ENCODE assay signal across 9 cellular contexts in genomic region chr12:7460375-7461259, GRCh38. TPM values are rescaled to one million over a fixed set of nuclear protein-coding genes. Genes with fewer than 3 reads are reported as not detected.
DNase-seq lines count a peak whose midpoint lies in the region; ATAC-seq and TF ChIP-seq lines count a peak whose summit lies in the region.
"Had no signal": no experiment of that assay in that cellular context is flagged by ENCODE, and none has a peak within 500 bp of the region (broad histone marks: within the 10 kb centered on the region; RNA-seq: fewer than 3 reads in every experiment).

No MANE protein-coding gene starts in this region.

- DNase-seq in Calu3, result peak; percentile 66
- DNase-seq in H9, result peak; percentile 76
- peak; percentile 2 for DNase-seq in NCI-H345 treated with DMSO at 0.1 percent for 48 hours (lab: John Stamatoyannopoulos, UW; ENCODE audit: unreplicated experiment)
- peak; percentile 9 to 19 for DNase-seq in activated CD8-positive, alpha-beta memory T cell treated with anti-CD3 and anti-CD28 coated beads for 1 hour (ENCODE audit: extremely low read depth in 1 of 2, low read depth in 1 of 2)
- peak; percentile 56 to 78 for DNase-seq in erythroblast (lab: John Stamatoyannopoulos, UW)
- DNase-seq in naive B cell, result peak; percentile 6
- DNase-seq in superior temporal gyrus (ENCODE audit: extremely low spot score), result peak; percentile 56

- no TSS peak for BruUV-seq in Calu3 (replicated peaks; lab: Mats Ljungman, UMichigan)

- no peaks in the 10 kb centered on the region for H3K9me3 ChIP-seq in H9 (ENCODE audit: control insufficient read depth, low read depth, low read length)

- no peak for TF ChIP-seq POLR2A in erythroblast (IDR thresholded peaks at IDR 0.05; ENCODE audit: low read length)

- H3K4me3 Mint-ChIP-seq in Calu3 (ENCODE audit: low read depth, unreplicated experiment), result no peak overlapping the region
- H3K4me3 Mint-ChIP-seq in H9, result no peak overlapping the region
- no peak overlapping the region for H3K4me3 Mint-ChIP-seq in naive B cell

- no CpG with 5 or more reads among the region's 7 CpGs for WGBS in H9 (ENCODE audit: extremely low coverage, insufficient read length, low lambda C conversion rate)

- TF ChIP-seq CTCF in Calu3 (IDR thresholded peaks at IDR 0.05; ENCODE audit: unreplicated experiment), result peak; percentile 88
- peak; percentile 97 for TF ChIP-seq CTCF in H9 (conservative IDR thresholded peaks at IDR 0.05)

- no peaks in the 10 kb centered on the region for H3K23me2 ChIP-seq in H9 (ENCODE audit: insufficient read length, low read depth, low read length, poor library complexity, severe bottlenecking)

- H3K4me2 ChIP-seq in H9 (ENCODE audit: insufficient read depth, insufficient read length, low read length), result no peak overlapping the region

- no peaks in the 10 kb centered on the region for H3K36me3 Mint-ChIP-seq in Calu3 (ENCODE audit: insufficient read depth, unreplicated experiment)
- no peaks in the 10 kb centered on the region for H3K36me3 Mint-ChIP-seq in H9 (ENCODE audit: insufficient read depth in 1 of 3, low read depth in 3 of 3)
- no peaks in the 10 kb centered on the region for H3K36me3 Mint-ChIP-seq in naive B cell

- no peak overlapping the region for H2BK15ac ChIP-seq in H9 (ENCODE audit: low read depth, low read length)

- H3K27me3 Mint-ChIP-seq in Calu3 (ENCODE audit: unreplicated experiment) (no peaks in the 10 kb centered on the region), H9 (ENCODE audit: low read depth) (no peaks in the 10 kb centered on the region), naive B cell (peaks cover 2 to 15% (median 13%) of the 10 kb centered on the region in 3 donors)

- no peak overlapping the region for H4K91ac ChIP-seq in H9 (ENCODE audit: insufficient read length, low read depth, low read length)

- no peak overlapping the region for H2BK5ac ChIP-seq in H9 (ENCODE audit: insufficient read length, low read length)

- no peak overlapping the region for H3K27ac ChIP-seq in H9 (ENCODE audit: insufficient read length, low read depth, low read length)

- H4K20me1 ChIP-seq in H9 (ENCODE audit: control insufficient read depth, insufficient read depth, insufficient read length), result no peaks in the 10 kb centered on the region

- H3K4ac ChIP-seq in H9 (ENCODE audit: low read depth, low read length), result no peak overlapping the region

- H2AK5ac ChIP-seq in H9 (ENCODE audit: insufficient read length, low read length), result no peak overlapping the region

- no peak overlapping the region for H3K9ac ChIP-seq in H9 (ENCODE audit: extremely low read depth, insufficient read length, low read length)

- H3K27ac Mint-ChIP-seq in Calu3 (ENCODE audit: unreplicated experiment) (no peak overlapping the region), H9 (0 out of 7 replicates have a peak overlapping the region, but pooled peaks of 1 of the 3 experiments have one; percentile 87), naive B cell (no peak overlapping the region)

- no peaks in the 10 kb centered on the region for H3K27me3 ChIP-seq in H9 (ENCODE audit: insufficient read depth, low read length)

- no peak overlapping the region for H2BK12ac ChIP-seq in H9 (ENCODE audit: insufficient read length, low read depth, low read length)

- no peaks in the 10 kb centered on the region for H3K79me2 ChIP-seq in H9 (ENCODE audit: insufficient read depth, low read length)

- H2AFZ ChIP-seq in H9 (ENCODE audit: low read length), result no peak overlapping the region

- H3K18ac ChIP-seq in H9 (ENCODE audit: insufficient read length, low read depth, low read length), result no peak overlapping the region

- no peak overlapping the region for H3K14ac ChIP-seq in H9 (ENCODE audit: insufficient read depth, low read length)

- no peak overlapping the region for H3T11ph ChIP-seq in H9 (ENCODE audit: low read length)

- H2BK120ac ChIP-seq in H9 (ENCODE audit: low read depth, low read length, poor library complexity, severe bottlenecking), result no peak overlapping the region

- no peaks in the 10 kb centered on the region for H3K4me1 Mint-ChIP-seq in Calu3 (ENCODE audit: low read depth, unreplicated experiment)
- peaks cover 7 to 11% of the 10 kb centered on the region in 2 experiments for H3K4me1 Mint-ChIP-seq in H9
- H3K4me1 Mint-ChIP-seq in naive B cell, result no peaks in the 10 kb centered on the region

- no peaks in the 10 kb centered on the region for H3K79me1 ChIP-seq in H9 (ENCODE audit: insufficient read depth, low read depth, low read length, poor library complexity, severe bottlenecking)

- no peak overlapping the region for H2BK20ac ChIP-seq in H9 (ENCODE audit: low read depth, low read length, poor library complexity, severe bottlenecking)

- no peak overlapping the region for H4K8ac ChIP-seq in H9 (replicated peaks; ENCODE audit: insufficient read length, low read depth, low read length)

- no peak overlapping the region for H3K56ac ChIP-seq in H9 (ENCODE audit: insufficient read length, low read depth, low read length)

- no peaks in the 10 kb centered on the region for H3K4me1 ChIP-seq in H9 (ENCODE audit: insufficient read depth, low read length)

- no peaks in the 10 kb centered on the region for H3K9me3 Mint-ChIP-seq in Calu3 (ENCODE audit: low read depth, unreplicated experiment)
- H3K9me3 Mint-ChIP-seq in H9, result no peaks in the 10 kb centered on the region
- H3K9me3 Mint-ChIP-seq in naive B cell, result peaks cover 0 to 2% (median 0%) of the 10 kb centered on the region in 7 donors

- ATAC-seq in naive B cell (ENCODE audit: low read depth in 2 of 2), result no peak
- ATAC-seq in GM21528 (IDR thresholded peaks at IDR 0.05; ENCODE audit: low FRiP score, unreplicated experiment), result no peak

- no peak overlapping the region for H4K5ac ChIP-seq in H9 (ENCODE audit: insufficient read length, low read depth, low read length)

- intact Hi-C loops in Calu3 (cut with micrococcal nuclease; ENCODE audit: unreplicated experiment), result loop anchor here (1.0 to 2.0 kb wide), 3 partner anchors 86 to 241 kb away; no protein-coding TSS in a partner anchor

- CTCF ChIA-PET in Calu3 (lab: Charles Lee), result no interaction called here

- H3K23ac ChIP-seq in H9 (ENCODE audit: insufficient read length, low read depth, low read length), result no peak overlapping the region

RNA-seq across cellular contexts. Expression of gene CD163L1, which starts 16.7 kb away (rescaled TPM):
- total RNA-seq in Calu3 (2022) (13.4 and 14.2 TPM in 2 replicates), H9 (2021) (0.18 and 0.39 TPM in 2 replicates)
- polyA plus RNA-seq in naive B cell (ENCODE audit: low read depth in 6 of 6), result not detected
- total RNA-seq: T-helper 2 cell treated with Interferon-gamma antibody and Interleukin-4, amounts not matched to agents 100 ng/mL and 5 ng/mL, for 36 hours had no signal

RNA-seq across cellular contexts. Expression of gene CD163, which starts 43.0 kb away (rescaled TPM):
- not detected in 2 replicates for total RNA-seq in Calu3 (2022)
- total RNA-seq in H9 (2021), result 0.07 and 0.09 TPM in 2 replicates
- polyA plus RNA-seq in naive B cell (ENCODE audit: low read depth in 6 of 6), result under 1 TPM in 3 of 6 donors, not detected in 3; 0.19 to 0.35 (median 0.32) TPM
- total RNA-seq: T-helper 2 cell treated with Interferon-gamma antibody and Interleukin-4, amounts not matched to agents 100 ng/mL and 5 ng/mL, for 36 hours had no signal

Comparison
In these comparisons a context has a peak if more than half of its experiments do, and no peak if none do; other contexts are left out.
1. DNase-seq: peak in every context shown above with its lines; median percentile 76 in H9; 67 in erythroblast; 66 in Calu3; 56 in superior temporal gyrus; 14 in activated CD8-positive, alpha-beta memory T cell treated with anti-CD3 and anti-CD28 coated beads for 1 hour; 6 in naive B cell; 2 in NCI-H345 treated with DMSO at 0.1 percent for 48 hours.
2. RNA of gene CD163L1, which starts 16.7 kb away (total RNA-seq): 13.4 to 14.2 TPM in Calu3; 0.18 to 0.39 TPM in H9; every median in the first group is over 10 times any median in the second.